In the genomic region with DNA sequence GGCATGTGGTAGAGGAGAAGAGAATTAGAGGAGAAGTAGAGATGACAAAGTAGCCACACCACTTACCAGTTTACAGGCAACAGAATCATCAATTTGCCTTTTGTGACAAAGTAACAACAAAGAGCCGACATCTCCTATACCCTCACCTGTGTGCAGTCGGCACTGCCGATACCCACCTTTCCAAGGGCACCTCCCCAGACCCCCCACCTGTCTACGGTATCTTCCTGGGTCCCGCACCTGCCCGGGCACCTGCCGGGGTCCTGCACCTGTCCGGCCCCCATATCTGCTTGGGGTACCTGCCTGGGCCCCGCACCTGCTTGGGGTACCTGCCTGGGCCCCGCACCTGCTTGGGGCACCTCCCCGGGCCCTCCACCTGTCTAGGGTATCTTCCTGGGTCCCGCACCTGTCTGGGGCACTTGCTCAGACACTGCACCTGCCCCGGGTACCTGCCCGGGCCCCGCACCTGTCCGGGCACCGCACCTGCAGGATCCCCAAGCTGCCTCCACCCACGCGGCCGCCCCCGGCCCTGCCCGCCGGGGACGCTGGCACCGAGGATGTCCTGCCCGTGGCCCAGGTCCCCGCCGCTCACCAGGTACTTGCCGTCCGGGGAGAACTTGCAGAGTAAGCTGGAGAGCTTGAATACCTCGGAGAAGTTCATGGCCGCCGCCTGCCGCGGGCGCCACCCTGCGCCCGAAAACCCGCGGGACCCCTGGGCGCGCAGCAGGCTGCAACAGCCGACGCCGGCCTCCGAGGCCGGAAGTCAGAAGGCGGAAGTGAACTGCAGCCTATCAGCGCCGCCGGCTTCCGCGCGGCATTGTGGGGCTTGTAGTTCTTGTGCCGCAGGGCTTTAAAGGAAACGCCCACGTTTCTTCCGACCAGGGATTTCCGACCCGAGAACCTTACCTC, we compare ENCODE assay signal across 8 cellular contexts. TPM values are rescaled to one million over a fixed set of nuclear protein-coding genes. Genes with fewer than 3 reads are reported as not detected.
DNase-seq lines count a peak whose midpoint lies in the region; ATAC-seq, FAIRE-seq and TF ChIP-seq lines count a peak whose summit lies in the region.

TSS of gene WRAP73 (minus strand) at position 762 of the 906 bp plus-strand sequence. CDS start at position 658, 104 bp downstream.

- TF ChIP-seq POLR2A in H1 (IDR thresholded peaks at IDR 0.05; ENCODE audit: control extremely low read depth in 1 of 2, low read depth in 2 of 2, low read length in 2 of 2), result no peak; a peak in 1 of 3 replicates

- H3K27me3 ChIP-seq in CD8-positive, alpha-beta T cell (ENCODE audit: insufficient read depth, low read length), result peaks cover 24% of the 10 kb centered on the region
- peaks cover 42 to 48% (median 46%) of the 10 kb centered on the region in 4 experiments for H3K27me3 ChIP-seq in H1 (replicated peaks in 1 of 4; ENCODE audit: control insufficient read depth in 3 of 4, extremely low read depth in 1 of 4, insufficient read depth in 3 of 4, low read length in 3 of 4)
- H3K27me3 ChIP-seq in mesenchymal stem cell (ENCODE audit: control insufficient read depth in 1 of 2, insufficient read depth in 1 of 2, low read length in 2 of 2), result peaks cover 40% of the 10 kb centered on the region in 2 experiments

- intact Hi-C loops in CD8-positive, alpha-beta T cell (cut with DNase I, micrococcal nuclease), result loop anchor here (1.0 to 2.0 kb wide), 6 partner anchors 25 to 251 kb away; partner anchors contain the start of genes C1orf174 (in 1 of the 2), CEP104 (in 1 of the 2), DFFB (in 1 of the 2) and LRRC47 (in 1 of the 2)

- 7% methylated on average over 52 of the region's 60 CpGs; no CpG with 5 or more reads in 1 of the 2 experiments for WGBS in H1 (ENCODE audit: extremely low coverage in 1 of 2, insufficient coverage in 1 of 2, insufficient read length in 1 of 2, insufficient replicate concordance in 2 of 2, low coverage in 1 of 2, low lambda C conversion rate in 2 of 2, missing lambda C conversion rate in 1 of 2), 2 experiments
- WGBS in mesenchymal stem cell, result 5% methylated on average over 59 of the region's 60 CpGs

- DNase-seq in CD8-positive, alpha-beta T cell, result peak; percentile 74 to 90 (median 87)
- DNase-seq in NOMO-1 (lab: John Stamatoyannopoulos, UW; ENCODE audit: unreplicated experiment in 2 of 2) (peak; percentile 86 to 91), H1 (ENCODE audit: low read depth in 1 of 2, low spot score in 2 of 2) (peak; percentile 74 to 86), mesenchymal stem cell (peak; percentile 92)
- DNase-seq in stimulated activated CD8-positive, alpha-beta memory T cell treated with anti-CD3 and anti-CD28 coated beads, Interleukin-12 subunit alpha, Interleukin-12 subunit beta, amount 100 ng/mL, for 24 hours (ENCODE audit: extremely low read depth), result peak; percentile 80

- H3K4me3 ChIP-seq in CD8-positive, alpha-beta T cell (ENCODE audit: low read depth, low read length), result peak within 1 kb of the TSS; percentile 71
- H3K4me3 ChIP-seq in H1 (ENCODE audit: extremely low read depth in 1 of 4, insufficient read depth in 2 of 4, low read depth in 3 of 4, low read length in 4 of 4), result peak within 1 kb of the TSS; percentile 75 to 97 (median 86)
- peak within 1 kb of the TSS; percentile 85 to 87 for H3K4me3 ChIP-seq in mesenchymal stem cell (ENCODE audit: insufficient read depth in 1 of 2, low read depth in 1 of 2, low read length in 2 of 2)

- peaks cover 33% of the 10 kb centered on the region for H3K36me3 Mint-ChIP-seq in CD8-positive, alpha-beta T cell

- H3K56ac ChIP-seq in H1 (replicated peaks; ENCODE audit: insufficient read length, low read depth, low read length), result no peak within 1 kb of the TSS

- no peak within 1 kb of the TSS for H3K27ac Mint-ChIP-seq in CD8-positive, alpha-beta T cell

- H2AFZ ChIP-seq in H1 (ENCODE audit: low read length) (no peak within 1 kb of the TSS; the same call in 1 of the 2 replicates), mesenchymal stem cell (ENCODE audit: low read depth, low read length) (peak within 1 kb of the TSS; percentile 16)

- ATAC-seq in CD8-positive, alpha-beta T cell, result peak; percentile 97
- ATAC-seq in GM19438 (IDR thresholded peaks at IDR 0.05; ENCODE audit: low read depth, unreplicated experiment) (peak; percentile 62), HG03571 (IDR thresholded peaks at IDR 0.05; ENCODE audit: unreplicated experiment) (peak; percentile 86)

- TF ChIP-seq RAD21 in H1 (IDR thresholded peaks at IDR 0.05 in 1 of 2, conservative IDR thresholded peaks at IDR 0.05 in 1 of 2; ENCODE audit: low read depth in 2 of 2, low read length in 2 of 2), result no peak

- no peaks in the 10 kb centered on the region for H3K9me3 ChIP-seq in CD8-positive, alpha-beta T cell (ENCODE audit: low read length)
- no peaks in the 10 kb centered on the region for H3K9me3 ChIP-seq in H1 (ENCODE audit: insufficient read depth in 2 of 2, low read depth in 1 of 2, low read length in 1 of 2)
- no peaks in the 10 kb centered on the region for H3K9me3 ChIP-seq in mesenchymal stem cell (ENCODE audit: control insufficient read depth, low read length)

- peak within 1 kb of the TSS; percentile 77 to 81 for H3K4me2 ChIP-seq in H1 (ENCODE audit: insufficient read depth in 1 of 2, low read depth in 2 of 2, low read length in 2 of 2)
- H3K4me2 ChIP-seq in mesenchymal stem cell (ENCODE audit: low read length, poor library complexity, severe bottlenecking), result peak within 1 kb of the TSS; percentile 95

- peaks cover 32% of the 10 kb centered on the region for H3K4me1 Mint-ChIP-seq in CD8-positive, alpha-beta T cell (ENCODE audit: low read depth)

- no peak within 1 kb of the TSS; the same call in 1 of the 2 replicates for H4K8ac ChIP-seq in H1 (ENCODE audit: extremely low read depth, insufficient read depth, low read length)
- peak within 1 kb of the TSS; percentile 99 for H4K8ac ChIP-seq in mesenchymal stem cell (ENCODE audit: low read length)

- H3K79me2 ChIP-seq in H1 (ENCODE audit: control insufficient read depth in 1 of 2, insufficient read depth in 2 of 2, low read length in 2 of 2), result peaks cover 0 to 9% of the 10 kb centered on the region in 2 experiments; a peak in 1 of 4 replicates

- H2BK15ac ChIP-seq in H1 (ENCODE audit: low read length) (no peak within 1 kb of the TSS), mesenchymal stem cell (ENCODE audit: low read depth, poor library complexity, severe bottlenecking) (peak within 1 kb of the TSS; percentile 63)

- H2BK12ac ChIP-seq in H1 (ENCODE audit: low read depth, low read length) (peak within 1 kb of the TSS; percentile 60; the same call in 1 of the 2 replicates), mesenchymal stem cell (ENCODE audit: low read length in 2 of 2) (peak within 1 kb of the TSS in 1 of 2 experiments; percentile 21)

- H2AK5ac ChIP-seq in H1 (ENCODE audit: low read depth, low read length) (no peak within 1 kb of the TSS), mesenchymal stem cell (ENCODE audit: low read length, severe bottlenecking) (no peak within 1 kb of the TSS)

- POLR2A ChIA-PET in CD8-positive, alpha-beta T cell (lab: Charles Lee), result interaction anchor here (1.5 kb wide), 1 partner anchor 21 kb away, joined by 5 read pairs; no protein-coding TSS in a partner anchor
- POLR2A ChIA-PET in activated CD8-positive, alpha-beta memory T cell treated with anti-CD3 and anti-CD28 coated beads for 36 hours (lab: Charles Lee), result interaction anchor here (0.6 to 0.9 kb wide), 2 partner anchors 14 to 23 kb away, joined by 3 read pairs; no protein-coding TSS in a partner anchor
- POLR2A ChIA-PET in H1 (lab: Charles Lee; ENCODE audit: partially characterized antibody), result interaction anchor here (0.7 to 1.5 kb wide), 3 partner anchors 18 to 253 kb away, joined by 3 to 4 read pairs (median 3); no protein-coding TSS in a partner anchor

- H2BK5ac ChIP-seq in H1 (ENCODE audit: low read depth, low read length) (no peak within 1 kb of the TSS), mesenchymal stem cell (ENCODE audit: low read depth, low read length, poor library complexity, severe bottlenecking) (no peak within 1 kb of the TSS)

- H3K4me1 ChIP-seq in CD8-positive, alpha-beta T cell (ENCODE audit: insufficient read depth, low read length), result peaks cover 38% of the 10 kb centered on the region
- H3K4me1 ChIP-seq in H1 (replicated peaks in 1 of 4; ENCODE audit: control insufficient read depth in 3 of 4, insufficient read depth in 4 of 4, low read length in 3 of 4) (peaks cover 0 to 21% (median 3%) of the 10 kb centered on the region in 4 experiments; a peak in 5 of 7 replicates), mesenchymal stem cell (ENCODE audit: control insufficient read depth, insufficient read depth, low read depth, low read length) (peaks cover 21% of the 10 kb centered on the region)

- H4K20me1 ChIP-seq in H1 (replicated peaks in 1 of 2; ENCODE audit: control insufficient read depth in 1 of 2, insufficient read depth in 2 of 2, low read length in 2 of 2), result peaks cover 0 to 4% of the 10 kb centered on the region in 2 experiments

- H3K4me3 Mint-ChIP-seq in CD8-positive, alpha-beta T cell, result peak within 1 kb of the TSS; percentile 78

- no peak within 1 kb of the TSS for H3K23ac ChIP-seq in H1 (ENCODE audit: insufficient read length)
- H3K23ac ChIP-seq in mesenchymal stem cell (ENCODE audit: low read length in 2 of 2), result peak within 1 kb of the TSS in 1 of 2 experiments; percentile 5

- H4K91ac ChIP-seq in H1 (replicated peaks; ENCODE audit: insufficient read length, low read length) (no peak within 1 kb of the TSS), mesenchymal stem cell (ENCODE audit: low read length) (peak within 1 kb of the TSS; percentile 83)

- H3K27me3 Mint-ChIP-seq in CD8-positive, alpha-beta T cell (ENCODE audit: low read depth), result peaks cover 23% of the 10 kb centered on the region

- H3K79me1 ChIP-seq in H1 (ENCODE audit: low read depth, low read length) (peaks cover 3% of the 10 kb centered on the region; the same call in 1 of the 2 replicates), mesenchymal stem cell (replicated peaks; ENCODE audit: low read length, poor library complexity, severe bottlenecking) (peaks cover 15% of the 10 kb centered on the region)

- H3K14ac ChIP-seq in H1 (ENCODE audit: insufficient read length) (no peak within 1 kb of the TSS), mesenchymal stem cell (ENCODE audit: low read length in 2 of 2) (peak within 1 kb of the TSS; percentile 2 to 59)

- TF ChIP-seq CTCF in CD8-positive, alpha-beta T cell (IDR thresholded peaks at IDR 0.05), result no peak
- TF ChIP-seq CTCF in H1 (IDR thresholded peaks at IDR 0.05; ENCODE audit: control extremely low read depth in 1 of 3, insufficient read depth in 1 of 3, low read depth in 1 of 3, low read length in 3 of 3), result no peak

- H3K27ac ChIP-seq in CD8-positive, alpha-beta T cell (ENCODE audit: low read depth, low read length), result peak within 1 kb of the TSS; percentile 50
- H3K27ac ChIP-seq in H1 (ENCODE audit: low read depth, low read length), result no peak within 1 kb of the TSS
- H3K27ac ChIP-seq in mesenchymal stem cell (ENCODE audit: low read length, poor library complexity, severe bottlenecking), result no peak within 1 kb of the TSS

- H4K5ac ChIP-seq in H1 (ENCODE audit: insufficient read length, low read depth, low read length), result no peak within 1 kb of the TSS

- CTCF ChIA-PET in CD8-positive, alpha-beta T cell (lab: Charles Lee), result interaction anchor here (1.3 to 2.6 kb wide), 2 partner anchors 17 to 159 kb away, joined by 3 to 8 read pairs; no protein-coding TSS in a partner anchor
- CTCF ChIA-PET in activated CD8-positive, alpha-beta memory T cell treated with anti-CD3 and anti-CD28 coated beads for 36 hours (lab: Charles Lee), result interaction anchor here (0.8 to 1.3 kb wide), 2 partner anchors 27 to 30 kb away, joined by 3 to 5 read pairs; no protein-coding TSS in a partner anchor
- CTCF ChIA-PET in H1 (lab: Charles Lee; ENCODE audit: partially characterized antibody), result interaction anchor here (1.0 to 3.0 kb wide), 4 partner anchors 10 to 30 kb away, joined by 3 to 11 read pairs (median 6); no protein-coding TSS in a partner anchor

- H3K36me3 ChIP-seq in CD8-positive, alpha-beta T cell (ENCODE audit: insufficient read depth, low read length), result peaks cover 6% of the 10 kb centered on the region
- peaks cover 0 to 21% (median 13%) of the 10 kb centered on the region in 4 experiments; a peak in 4 of 8 replicates for H3K36me3 ChIP-seq in H1 (ENCODE audit: control insufficient read depth in 2 of 4, insufficient read depth in 4 of 4, low read length in 3 of 4)
- H3K36me3 ChIP-seq in mesenchymal stem cell (ENCODE audit: control insufficient read depth in 1 of 2, insufficient read depth in 2 of 2, low read depth in 1 of 2, low read length in 2 of 2), result peaks cover 23 to 25% of the 10 kb centered on the region in 2 experiments

- no peak within 1 kb of the TSS for H2BK120ac ChIP-seq in H1 (replicated peaks; ENCODE audit: low read depth, low read length)
- no peak within 1 kb of the TSS for H2BK120ac ChIP-seq in mesenchymal stem cell (ENCODE audit: low read depth, low read length)

- H3K9me3 Mint-ChIP-seq in CD8-positive, alpha-beta T cell, result no peaks in the 10 kb centered on the region

- H3K4ac ChIP-seq in H1 (replicated peaks; ENCODE audit: insufficient read length, low read depth, low read length) (no peak within 1 kb of the TSS), mesenchymal stem cell (ENCODE audit: low read depth in 1 of 2, low read length in 2 of 2) (peak within 1 kb of the TSS in 1 of 2 experiments; percentile 3)

- TF ChIP-seq EP300 in H1 (IDR thresholded peaks at IDR 0.05; ENCODE audit: borderline replicate concordance in 1 of 2, low read depth in 2 of 2, low read length in 2 of 2), result no peak

- H3K9ac ChIP-seq in H1 (replicated peaks in 1 of 4; ENCODE audit: extremely low read depth in 1 of 4, low read depth in 3 of 4, low read length in 3 of 4) (peak within 1 kb of the TSS in 2 of 4 experiments; percentile 13 to 31; a peak in 1 of 7 replicates), mesenchymal stem cell (ENCODE audit: low read length) (peak within 1 kb of the TSS; percentile 87)

- peaks cover 20% of the 10 kb centered on the region; the same call in 1 of the 2 replicates for H3K23me2 ChIP-seq in H1 (ENCODE audit: low read depth, low read length)

- H3K18ac ChIP-seq in H1 (ENCODE audit: extremely low read depth, low read length) (no peak within 1 kb of the TSS; the same call in 1 of the 2 replicates), mesenchymal stem cell (ENCODE audit: low read depth in 1 of 2, low read length in 2 of 2) (peak within 1 kb of the TSS; percentile 40 to 68)

- H2BK20ac ChIP-seq in H1 (ENCODE audit: low read length), result no peak within 1 kb of the TSS

- peak; percentile 83 for FAIRE-seq in H1 (lab: Jason Lieb, UNC)

RNA-seq across cellular contexts. Expression of gene WRAP73, which starts in this region (rescaled TPM):
- 10 to 100 TPM; 23.7 to 27.5 TPM for total RNA-seq in CD8-positive, alpha-beta T cell
- 10 to 100 TPM; 31.3 to 35.6 TPM for total RNA-seq in activated CD8-positive, alpha-beta memory T cell treated with anti-CD3 and anti-CD28 coated beads for 36 hours
- 29.7 and 30.3 TPM in 2 replicates for total RNA-seq in H1 (2021; fragmentation: NEBNext Ultra II Directional; extraction: Animal tissue kit (Norgen Biotek cat#: 25700))
- 50.7 and 66.4 TPM in 2 replicates for polyA plus RNA-seq in H1 (2011; rRNA removed)
- 54.2 TPM for polyA plus RNA-seq in H1 (2011; cell fraction: cytosol; rRNA removed)
- 183 TPM for polyA plus RNA-seq in H1 (2011; cell fraction: nucleus; rRNA removed)
- polyA plus RNA-seq in H1 (2012, experiment 1 of 2), result 29.1 to 37.1 TPM (median 32.3 TPM) in 4 replicates
- polyA plus RNA-seq in H1 (2012, experiment 2 of 2), result 26.5 TPM
- polyA plus RNA-seq in H1 (2013, experiment 1 of 2), result 23.2 TPM
- 21.4 TPM for polyA plus RNA-seq in H1 (2013, experiment 2 of 2)
- polyA minus RNA-seq in H1 (2011; rRNA and poly(A)+ RNA removed), result 32.3 and 34.3 TPM in 2 replicates
- 25.3 TPM for polyA minus RNA-seq in H1 (2011; cell fraction: cytosol; rRNA and poly(A)+ RNA removed)
- 44.8 TPM for polyA minus RNA-seq in H1 (2011; cell fraction: nucleus; rRNA and poly(A)+ RNA removed)
- polyA plus RNA-seq in mesenchymal stem cell (2013, experiment 1 of 2), result 14.3 TPM
- polyA plus RNA-seq in mesenchymal stem cell (2013, experiment 2 of 2), result 13.8 TPM
